9 cellular contexts compared by ENCODE assay signal in genomic region chr10:19819419-19820033, GRCh38. TPM values are rescaled to one million over a fixed set of nuclear protein-coding genes. Genes with fewer than 3 reads are reported as not detected.
DNase-seq lines count a peak whose midpoint lies in the region; ATAC-seq and TF ChIP-seq lines count a peak whose summit lies in the region.
"Had no signal": no experiment of that assay in that cellular context is flagged by ENCODE, and none has a peak within 500 bp of the region (broad histone marks: within the 10 kb centered on the region; RNA-seq: fewer than 3 reads in every experiment).

No MANE protein-coding gene starts in this region.

- H2AFZ ChIP-seq in PC-3 (ENCODE audit: low read length) = no peak overlapping the region

- H3K36me3 ChIP-seq in PC-3 (ENCODE audit: low read depth, low read length) (no peaks in the 10 kb centered on the region), neutrophil (no peaks in the 10 kb centered on the region)

- DNase-seq in COLO829 (ENCODE audit: low spot score) (peak; percentile 27), H4 (ENCODE audit: low spot score) (peak; percentile 36), PC-3 (peak; percentile 71), epithelial cell of proximal tubule (ENCODE audit: low read depth) (no peak), activated gamma-delta T cell (lab: John Stamatoyannopoulos, UW) (no peak)
- no peak for DNase-seq in stimulated activated CD4-positive, alpha-beta T cell treated with anti-CD3 and anti-CD28 coated beads, Interleukin-1b, Interleukin-23, amount 100 ng/mL, for 48 hours
- no peak for DNase-seq in activated CD4-positive, alpha-beta T cell treated with anti-CD3 and anti-CD28 coated beads, Interleukin-2, amount 50 U/mL, for 48 hours

- no peaks in the 10 kb centered on the region for H4K20me1 ChIP-seq in PC-3 (ENCODE audit: low read length)

- POLR2A ChIA-PET in PC-3 (lab: Charles Lee; ENCODE audit: unreplicated experiment) = interaction anchor here (0.7 kb wide), 1 partner anchor 1006 kb away, joined by 3 read pairs; no protein-coding TSS in a partner anchor

- H3K4me1 ChIP-seq in PC-3 (ENCODE audit: insufficient read depth, low read length) (no peaks in the 10 kb centered on the region), neutrophil (ENCODE audit: control insufficient read depth in 1 of 2, insufficient read depth in 1 of 2, low read depth in 1 of 2, low read length in 1 of 2) (peaks cover 41 to 43% of the 10 kb centered on the region in 2 experiments)

- no TSS peak for BruUV-seq in PC-3 (replicated peaks; lab: Mats Ljungman, UMichigan)

- H3K9me3 ChIP-seq in PC-3 (ENCODE audit: low read length) (no peaks in the 10 kb centered on the region), neutrophil (no peaks in the 10 kb centered on the region)

- CTCF ChIA-PET in PC-3 (lab: Charles Lee) = interaction anchor here (0.6 to 1.1 kb wide), 3 partner anchors 522 to 956 kb away, joined by 3 to 4 read pairs (median 4); no protein-coding TSS in a partner anchor

- intact Hi-C loops in PC-3 (cut with micrococcal nuclease) = loop anchor here (2.0 kb wide), 1 partner anchor 949 kb away; no protein-coding TSS in a partner anchor

- H3K27ac ChIP-seq in PC-3 (ENCODE audit: low read length) (no peak overlapping the region), neutrophil (no peak overlapping the region)

- TF ChIP-seq CTCF in PC-3 (conservative IDR thresholded peaks at IDR 0.05; ENCODE audit: low read depth, low read length) = peak; percentile 72
- peak; percentile 71 for TF ChIP-seq CTCF in epithelial cell of proximal tubule (conservative IDR thresholded peaks at IDR 0.05; ENCODE audit: low read depth, low read length)
- peak; percentile 84 for TF ChIP-seq CTCF in neutrophil (IDR thresholded peaks at IDR 0.05)

- H3K4me3 ChIP-seq in PC-3 (ENCODE audit: low read length) = no peak overlapping the region
- no peak overlapping the region for H3K4me3 ChIP-seq in epithelial cell of proximal tubule (ENCODE audit: low read depth, low read length)
- peak overlapping the region; percentile 81 to 94 for H3K4me3 ChIP-seq in neutrophil (ENCODE audit: low read depth in 1 of 2, low read length in 1 of 2)

- no peak overlapping the region for H3K4me2 ChIP-seq in PC-3 (ENCODE audit: low read length)

- no peaks in the 10 kb centered on the region for H3K9me2 ChIP-seq in PC-3 (replicated peaks; ENCODE audit: low read length)

- H3K9ac ChIP-seq in PC-3 (ENCODE audit: low read length) = no peak overlapping the region

- ATAC-seq in PC-3 = no peak

- no peaks in the 10 kb centered on the region for H3K79me2 ChIP-seq in PC-3 (ENCODE audit: low read length)

- no peaks in the 10 kb centered on the region for H3F3A ChIP-seq in PC-3 (ENCODE audit: low read length, unreplicated experiment)

- peaks cover 42% of the 10 kb centered on the region for H3K27me3 ChIP-seq in PC-3 (ENCODE audit: low read length)
- peaks cover 14% of the 10 kb centered on the region for H3K27me3 ChIP-seq in neutrophil

RNA-seq across cellular contexts. Expression of gene PLXDC2, which starts 3.3 kb away (rescaled TPM):
- total RNA-seq in H4 (2014; rRNA removed; shearing (Covaris generic)) = 27.9 and 30.3 TPM in 2 replicates
- total RNA-seq in PC-3 (2014; rRNA removed) (0.06 TPM in 1 of 2 replicates, not detected in the other), epithelial cell of proximal tubule (0.86 and 1.4 TPM in 2 replicates)
- total RNA-seq: T-helper 2 cell treated with Interferon-gamma antibody and Interleukin-4, amounts not matched to agents 100 ng/mL and 5 ng/mL, for 36 hours had no signal

Comparison
In these comparisons a context has a peak if more than half of its experiments do, and no peak if none do; other contexts are left out.
1. DNase-seq: peak in COLO829 (single experiment), H4 (single experiment) and PC-3 (single experiment); none in epithelial cell of proximal tubule (single experiment), stimulated activated CD4-positive, alpha-beta T cell treated with anti-CD3 and anti-CD28 coated beads, Interleukin-1b, Interleukin-23, amount 100 ng/mL, for 48 hours (single experiment), activated CD4-positive, alpha-beta T cell treated with anti-CD3 and anti-CD28 coated beads, Interleukin-2, amount 50 U/mL, for 48 hours (0 of 2) and activated gamma-delta T cell (single experiment).
2. H3K4me3 ChIP-seq: peak in neutrophil (2 of 2); none in PC-3 (single experiment) and epithelial cell of proximal tubule (single experiment).
3. RNA of gene PLXDC2, which starts 3.3 kb away (total RNA-seq): 27.9 to 30.3 TPM in H4; 0.86 to 1.4 TPM in epithelial cell of proximal tubule and 0.06 TPM in PC-3; every median in the first group is over 10 times any median in the second.
4. Peak in every context shown above with its lines, with median percentiles within 50 percentile points of each other: CTCF ChIP-seq.